In genomic region chr3:60090536-60090935, GRCh38 we compare ENCODE assay signal across 16 cellular contexts.
DNase-seq lines count a peak whose midpoint lies in the region; ATAC-seq and TF ChIP-seq lines count a peak whose summit lies in the region.
"Had no signal": no experiment of that assay in that cellular context is flagged by ENCODE, and none has a peak within 500 bp of the region (broad histone marks: within the 10 kb centered on the region; RNA-seq: fewer than 3 reads in every experiment).

No MANE protein-coding gene starts in this region.

- H3K79me2 ChIP-seq in DND-41 (ENCODE audit: insufficient read depth, low read length) = no peaks in the 10 kb centered on the region

- no peak for ATAC-seq in activated CD8-positive, alpha-beta T cell treated with anti-CD3 and anti-CD28 coated beads for 36 hours
- no peak for ATAC-seq in activated CD8-positive, alpha-beta T cell treated with anti-CD3 and anti-CD28 coated beads, Interleukin-2, amount 10 ng/mL, durations not matched to agents 7 days and 5 days
- peak; percentile 42 for ATAC-seq in DND-41 (ENCODE audit: insufficient read depth, low read depth)
- ATAC-seq in GM19395 (IDR thresholded peaks at IDR 0.05; ENCODE audit: unreplicated experiment) = no peak
- ATAC-seq in activated T-cell treated with anti-CD3 and anti-CD28 coated beads, Interleukin-2, amount 50 U/mL, for 72 hours (replicated peaks in 1 of 2) = no peak
- no peak for ATAC-seq in heart left ventricle

- no peak overlapping the region for H2AFZ ChIP-seq in DND-41 (ENCODE audit: low read depth, low read length)

- DNase-seq in activated CD8-positive, alpha-beta T cell treated with anti-CD3 and anti-CD28 coated beads for 36 hours = no peak
- no peak for DNase-seq in activated CD8-positive, alpha-beta T cell treated with anti-CD3 and anti-CD28 coated beads, Interleukin-2, amount 10 ng/mL, durations not matched to agents 7 days and 5 days
- DNase-seq in DND-41 (no peak), WERI-Rb-1 (no peak), nephron progenitor cell (no peak), heart left ventricle (no peak)
- DNase-seq in activated T-cell treated with anti-CD3 and anti-CD28 coated beads, Interleukin-2, amount 50 U/mL, for 72 hours = no peak
- DNase-seq: 8988T, Caco-2, GDM1, GOT3, H9, IMR-90 had no signal

- intact Hi-C loops in activated CD8-positive, alpha-beta T cell treated with anti-CD3 and anti-CD28 coated beads for 36 hours (cut with micrococcal nuclease) = no loop called here
- intact Hi-C loops in heart left ventricle (cut with DNase I) = no loop called here

- H3K4me2 ChIP-seq in DND-41 (ENCODE audit: insufficient read depth, low read length) = no peak overlapping the region
- H3K4me2 ChIP-seq: BLaER1 had no signal

- CTCF ChIA-PET in activated CD8-positive, alpha-beta T cell treated with anti-CD3 and anti-CD28 coated beads for 36 hours (lab: Charles Lee) = no interaction called here
- CTCF ChIA-PET in activated CD8-positive, alpha-beta T cell treated with anti-CD3 and anti-CD28 coated beads, Interleukin-2, amount 10 ng/mL, durations not matched to agents 7 days and 5 days (lab: Charles Lee) = no interaction called here

- H3K9me3 Mint-ChIP-seq in activated CD8-positive, alpha-beta T cell treated with anti-CD3 and anti-CD28 coated beads for 36 hours = peaks cover 15% of the 10 kb centered on the region
- peaks cover 13% of the 10 kb centered on the region for H3K9me3 Mint-ChIP-seq in activated CD8-positive, alpha-beta T cell treated with anti-CD3 and anti-CD28 coated beads, Interleukin-2, amount 10 ng/mL, durations not matched to agents 7 days and 5 days (ENCODE audit: insufficient read depth)
- peaks cover 47% of the 10 kb centered on the region for H3K9me3 Mint-ChIP-seq in nephron progenitor cell
- H3K9me3 Mint-ChIP-seq in activated T-cell treated with anti-CD3 and anti-CD28 coated beads, Interleukin-2, amount 50 U/mL, for 72 hours = peaks cover 11% of the 10 kb centered on the region in 2 donors

- H4K20me1 ChIP-seq in DND-41 (ENCODE audit: insufficient read depth, low read length) = no peaks in the 10 kb centered on the region
- H4K20me1 ChIP-seq: BLaER1 had no signal

- 70 to 87% (median 83%) methylated on average over 3 of the region's 3 CpGs for WGBS in heart left ventricle, 4 donors

- no peaks in the 10 kb centered on the region for H3K27me3 Mint-ChIP-seq in activated CD8-positive, alpha-beta T cell treated with anti-CD3 and anti-CD28 coated beads for 36 hours
- H3K27me3 Mint-ChIP-seq in activated CD8-positive, alpha-beta T cell treated with anti-CD3 and anti-CD28 coated beads, Interleukin-2, amount 10 ng/mL, durations not matched to agents 7 days and 5 days (ENCODE audit: low read depth) = no peaks in the 10 kb centered on the region
- no peaks in the 10 kb centered on the region for H3K27me3 Mint-ChIP-seq in nephron progenitor cell (ENCODE audit: low read depth, poor library complexity)
- no peaks in the 10 kb centered on the region for H3K27me3 Mint-ChIP-seq in activated T-cell treated with anti-CD3 and anti-CD28 coated beads, Interleukin-2, amount 50 U/mL, for 72 hours (ENCODE audit: low read depth)

- peaks cover 45% of the 10 kb centered on the region for H3K4me1 ChIP-seq in DND-41 (ENCODE audit: insufficient read depth, low read length)
- H3K4me1 ChIP-seq in heart left ventricle = no peaks in the 10 kb centered on the region
- H3K4me1 ChIP-seq: BLaER1 had no signal

- peaks cover 36% of the 10 kb centered on the region for H3K4me1 Mint-ChIP-seq in activated CD8-positive, alpha-beta T cell treated with anti-CD3 and anti-CD28 coated beads for 36 hours (ENCODE audit: low read depth)
- H3K4me1 Mint-ChIP-seq in activated CD8-positive, alpha-beta T cell treated with anti-CD3 and anti-CD28 coated beads, Interleukin-2, amount 10 ng/mL, durations not matched to agents 7 days and 5 days (ENCODE audit: low read depth) = peaks cover 22% of the 10 kb centered on the region
- peaks cover 57% of the 10 kb centered on the region for H3K4me1 Mint-ChIP-seq in nephron progenitor cell
- H3K4me1 Mint-ChIP-seq in activated T-cell treated with anti-CD3 and anti-CD28 coated beads, Interleukin-2, amount 50 U/mL, for 72 hours (ENCODE audit: low read depth) = peaks cover 59% of the 10 kb centered on the region
- H3K4me1 Mint-ChIP-seq: CD14-positive monocyte had no signal

- H3K27me3 ChIP-seq in DND-41 (ENCODE audit: insufficient read depth, low read length, poor library complexity) (no peaks in the 10 kb centered on the region), WERI-Rb-1 (ENCODE audit: insufficient read depth, low read depth, severe bottlenecking) (no peaks in the 10 kb centered on the region), heart left ventricle (no peaks in the 10 kb centered on the region)
- H3K27me3 ChIP-seq: BLaER1 had no signal

- no peaks in the 10 kb centered on the region for H3K36me3 ChIP-seq in DND-41 (ENCODE audit: insufficient read depth, low read length)
- no peaks in the 10 kb centered on the region for H3K36me3 ChIP-seq in WERI-Rb-1
- no peaks in the 10 kb centered on the region for H3K36me3 ChIP-seq in heart left ventricle
- H3K36me3 ChIP-seq: BLaER1 had no signal

- TF ChIP-seq POLR2A in heart left ventricle (IDR thresholded peaks at IDR 0.05) = no peak

- POLR2A ChIA-PET in activated CD8-positive, alpha-beta T cell treated with anti-CD3 and anti-CD28 coated beads for 36 hours (lab: Charles Lee) = no interaction called here
- POLR2A ChIA-PET in activated CD8-positive, alpha-beta T cell treated with anti-CD3 and anti-CD28 coated beads, Interleukin-2, amount 10 ng/mL, durations not matched to agents 7 days and 5 days (lab: Charles Lee) = no interaction called here

- no peak overlapping the region for H3K9ac ChIP-seq in DND-41 (ENCODE audit: low read depth, low read length)
- H3K9ac ChIP-seq: BLaER1 had no signal

- peak overlapping the region; percentile 1 for H3K27ac Mint-ChIP-seq in activated CD8-positive, alpha-beta T cell treated with anti-CD3 and anti-CD28 coated beads for 36 hours
- no peak overlapping the region for H3K27ac Mint-ChIP-seq in activated CD8-positive, alpha-beta T cell treated with anti-CD3 and anti-CD28 coated beads, Interleukin-2, amount 10 ng/mL, durations not matched to agents 7 days and 5 days
- H3K27ac Mint-ChIP-seq in nephron progenitor cell = peak overlapping the region; percentile 53
- H3K27ac Mint-ChIP-seq in activated T-cell treated with anti-CD3 and anti-CD28 coated beads, Interleukin-2, amount 50 U/mL, for 72 hours = no peak overlapping the region
- H3K27ac Mint-ChIP-seq: CD14-positive monocyte, H9 had no signal

- no peak overlapping the region for H3K4me3 Mint-ChIP-seq in activated CD8-positive, alpha-beta T cell treated with anti-CD3 and anti-CD28 coated beads for 36 hours
- no peak overlapping the region for H3K4me3 Mint-ChIP-seq in activated CD8-positive, alpha-beta T cell treated with anti-CD3 and anti-CD28 coated beads, Interleukin-2, amount 10 ng/mL, durations not matched to agents 7 days and 5 days
- H3K4me3 Mint-ChIP-seq in nephron progenitor cell = no peak overlapping the region
- peak overlapping the region in 1 of 2 donors; percentile 59 for H3K4me3 Mint-ChIP-seq in activated T-cell treated with anti-CD3 and anti-CD28 coated beads, Interleukin-2, amount 50 U/mL, for 72 hours
- H3K4me3 Mint-ChIP-seq: CD14-positive monocyte, H9 had no signal

- no peak overlapping the region for H3K27ac ChIP-seq in DND-41 (ENCODE audit: low read length)
- H3K27ac ChIP-seq in WERI-Rb-1 = 0 out of 2 replicates have a peak overlapping the region, but pooled peaks have one; percentile 10
- no peak overlapping the region for H3K27ac ChIP-seq in heart left ventricle
- H3K27ac ChIP-seq: BLaER1 had no signal

- no peak overlapping the region for H3K4me3 ChIP-seq in DND-41 (ENCODE audit: low read depth in 1 of 2, low read length in 2 of 2)
- H3K4me3 ChIP-seq in WERI-Rb-1 (ENCODE audit: low read depth, low read length) = no peak overlapping the region
- no peak overlapping the region for H3K4me3 ChIP-seq in heart left ventricle
- H3K4me3 ChIP-seq: BLaER1 had no signal

- H3K9me3 ChIP-seq in DND-41 (ENCODE audit: insufficient read depth, low read length, severe bottlenecking) (peaks cover 6% of the 10 kb centered on the region), WERI-Rb-1 (ENCODE audit: severe bottlenecking) (no peaks in the 10 kb centered on the region), heart left ventricle (no peaks in the 10 kb centered on the region)
- H3K9me3 ChIP-seq: Caco-2 had no signal

- no peak for TF ChIP-seq CTCF in activated CD8-positive, alpha-beta T cell treated with anti-CD3 and anti-CD28 coated beads for 36 hours (IDR thresholded peaks at IDR 0.05)
- TF ChIP-seq CTCF in DND-41 (IDR thresholded peaks at IDR 0.05; ENCODE audit: borderline replicate concordance, extremely low read depth, low read length, poor library complexity, severe bottlenecking) = no peak
- TF ChIP-seq CTCF in WERI-Rb-1 (IDR thresholded peaks at IDR 0.05; ENCODE audit: low read depth, low read length) = no peak
- no peak for TF ChIP-seq CTCF in nephron progenitor cell (IDR thresholded peaks at IDR 0.05)
- no peak for TF ChIP-seq CTCF in heart left ventricle (IDR thresholded peaks at IDR 0.05)

- H3K36me3 Mint-ChIP-seq in activated CD8-positive, alpha-beta T cell treated with anti-CD3 and anti-CD28 coated beads for 36 hours (ENCODE audit: low read depth) = peaks cover 13% of the 10 kb centered on the region
- peaks cover 19% of the 10 kb centered on the region for H3K36me3 Mint-ChIP-seq in activated CD8-positive, alpha-beta T cell treated with anti-CD3 and anti-CD28 coated beads, Interleukin-2, amount 10 ng/mL, durations not matched to agents 7 days and 5 days (ENCODE audit: low read depth)
- peaks cover 33% of the 10 kb centered on the region for H3K36me3 Mint-ChIP-seq in nephron progenitor cell (ENCODE audit: low read depth)
- peaks cover 13 to 28% of the 10 kb centered on the region in 2 donors for H3K36me3 Mint-ChIP-seq in activated T-cell treated with anti-CD3 and anti-CD28 coated beads, Interleukin-2, amount 50 U/mL, for 72 hours (ENCODE audit: insufficient read depth in 2 of 2)
- H3K36me3 Mint-ChIP-seq: CD14-positive monocyte had no signal

Comparison
In these comparisons a context has a peak if more than half of its experiments do, and no peak if none do; other contexts are left out.
1. H3K27ac Mint-ChIP-seq: peak in activated CD8-positive, alpha-beta T cell treated with anti-CD3 and anti-CD28 coated beads for 36 hours (single experiment) and nephron progenitor cell (single experiment); none in activated CD8-positive, alpha-beta T cell treated with anti-CD3 and anti-CD28 coated beads, Interleukin-2, amount 10 ng/mL, durations not matched to agents 7 days and 5 days (single experiment) and activated T-cell treated with anti-CD3 and anti-CD28 coated beads, Interleukin-2, amount 50 U/mL, for 72 hours (single experiment).